ENCODE assay signal across 5 cellular contexts in genomic region chr11:70802185-70802584, GRCh38.
"Had no signal": no experiment of that assay in that cellular context is flagged by ENCODE, and none has a peak within 500 bp of the region (broad histone marks: within the 10 kb centered on the region; RNA-seq: fewer than 3 reads in every experiment).

No MANE protein-coding gene starts in this region.

- H3K27ac ChIP-seq: HL-60 had no signal

- H3K4me1 Mint-ChIP-seq: IgD-negative memory B cell had no signal

- H3K27me3 Mint-ChIP-seq: IgD-negative memory B cell had no signal

- ATAC-seq: HepG2, K562 had no signal

- H3K36me3 Mint-ChIP-seq: IgD-negative memory B cell had no signal

- DNase-seq: IMR-90 had no signal

- H3K4me3 ChIP-seq: K562 had no signal

- H3K4me3 Mint-ChIP-seq: IgD-negative memory B cell had no signal
